ENCODE assay signal across 24 cellular contexts in the genomic region with DNA sequence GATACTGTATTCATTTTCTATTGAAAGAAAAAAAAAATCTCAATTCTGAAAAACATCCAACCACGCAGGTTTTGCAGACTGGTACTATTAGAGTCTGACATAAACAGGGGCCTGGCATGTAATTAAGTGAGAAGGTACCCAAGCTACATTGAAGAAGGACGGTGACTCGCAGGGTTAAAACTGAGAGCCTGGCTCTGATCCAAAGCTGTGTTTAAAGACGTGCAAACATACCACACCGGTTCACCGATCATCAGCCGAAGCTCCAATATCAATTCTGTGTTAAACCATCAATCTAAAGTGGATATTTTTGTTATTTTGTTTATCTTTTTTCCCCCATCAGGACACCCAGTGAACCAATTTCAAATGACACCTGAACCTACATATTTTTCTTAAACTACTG.
"Had no signal": no experiment of that assay in that cellular context is flagged by ENCODE, and none has a peak within 500 bp of the region (broad histone marks: within the 10 kb centered on the region; RNA-seq: fewer than 3 reads in every experiment).

No MANE protein-coding gene starts in this region.

- H3K4me3 ChIP-seq: dorsolateral prefrontal cortex, esophagus muscularis mucosa, gastroesophageal sphincter, heart left ventricle, hepatocyte, left lung, lower lobe of right lung, mucosa of descending colon had no signal

- ATAC-seq: foreskin keratinocyte; gastroesophageal sphincter; heart left ventricle; left colon; left lung; left ventricle myocardium superior; lower lobe of right lung; mucosa of descending colon; naive thymus-derived CD8-positive, alpha-beta T cell had no signal

- H3K4me2 ChIP-seq: hepatocyte had no signal

- H3K4me1 ChIP-seq: foreskin keratinocyte, left lung had no signal

- H3K9me3 ChIP-seq: esophagus muscularis mucosa, gastroesophageal sphincter, heart left ventricle, left lung, lower lobe of right lung, mucosa of descending colon had no signal

- DNase-seq: dermis blood vessel endothelial cell; effector CD4-positive, alpha-beta T cell; effector memory CD4-positive, alpha-beta T cell; foreskin keratinocyte; heart left ventricle; hypothalamus; immature natural killer cell; islet precursor cell; kidney; kidney glomerular epithelial cell; left colon; left lung; left ventricle myocardium superior; lower lobe of right lung; mesenchymal stem cell; mucosa of descending colon; naive B cell; naive thymus-derived CD8-positive, alpha-beta T cell had no signal

- H3K27ac ChIP-seq: dorsolateral prefrontal cortex, esophagus muscularis mucosa, foreskin keratinocyte, gastroesophageal sphincter, heart left ventricle, hepatocyte, left lung, lower lobe of right lung had no signal

- FAIRE-seq: endothelial cell of umbilical vein, frontal cortex, kidney had no signal

- H3K36me3 ChIP-seq: esophagus muscularis mucosa, gastroesophageal sphincter, heart left ventricle, left lung, lower lobe of right lung had no signal

- H2AFZ ChIP-seq: hepatocyte had no signal

- H3K79me2 ChIP-seq: hepatocyte had no signal
